Comparison of ENCODE assay signal across 14 cellular contexts in genomic region chr17:20991276-20992037, GRCh38.
"Had no signal": no experiment of that assay in that cellular context is flagged by ENCODE, and none has a peak within 500 bp of the region (broad histone marks: within the 10 kb centered on the region; RNA-seq: fewer than 3 reads in every experiment).

No MANE protein-coding gene starts in this region.

- H3K36me3 Mint-ChIP-seq: activated naive CD4-positive, alpha-beta T cell treated with anti-CD3 and anti-CD28 coated beads, Interleukin-2, amount 10 ng/mL, durations not matched to agents 7 days and 5 days had no signal

- DNase-seq: activated CD4-positive, alpha-beta T cell treated with anti-CD3 and anti-CD28 coated beads for 36 hours; activated CD4-positive, alpha-beta T cell treated with anti-CD3 and anti-CD28 coated beads, Interleukin-2, amount 50 U/mL, for 4 hours; activated CD8-positive, alpha-beta memory T cell treated with anti-CD3 and anti-CD28 coated beads, Interleukin-2, amount 50 U/mL, for 48 hours; activated naive CD4-positive, alpha-beta T cell treated with anti-CD3 and anti-CD28 coated beads, Interleukin-2, amount 10 ng/mL, durations not matched to agents 7 days and 5 days; activated T-cell treated with anti-CD3 and anti-CD28 coated beads, Interleukin-2, amount 50 U/mL, for 4 hours; amygdala; cortex of kidney; midbrain; stimulated activated CD4-positive, alpha-beta T cell treated with anti-CD3 and anti-CD28 coated beads, Interleukin-4, amount 100 ng/mL, for 4 hours had no signal

- H3K27ac Mint-ChIP-seq: activated CD4-positive, alpha-beta T cell treated with anti-CD3 and anti-CD28 coated beads for 36 hours; activated naive CD4-positive, alpha-beta T cell treated with anti-CD3 and anti-CD28 coated beads, Interleukin-2, amount 10 ng/mL, durations not matched to agents 7 days and 5 days; activated T-helper 2 cell treated with anti-CD3 and anti-CD28 coated beads, Interferon-gamma antibody, Interleukin-2, Interleukin-4, amounts not matched to agents 10 μg/mL and 5 μg/mL and 100 μg/mL, durations not matched to agents 14 hours and 24 hours and 36 hours; stimulated activated naive CD8-positive, alpha-beta T cell treated with anti-CD3 and anti-CD28 coated beads, Interleukin-15, Interleukin-2, amounts not matched to agents 100 ng/mL and 50 ng/mL, for 24 hours had no signal

- H3K4me3 ChIP-seq: tibial nerve had no signal

- H3K27me3 ChIP-seq: tibial nerve, vagina had no signal

- H3K36me3 ChIP-seq: tibial nerve, vagina had no signal

- H3K27me3 Mint-ChIP-seq: activated CD4-positive, alpha-beta T cell treated with anti-CD3 and anti-CD28 coated beads for 36 hours; stimulated activated naive CD8-positive, alpha-beta T cell treated with anti-CD3 and anti-CD28 coated beads, Interleukin-15, Interleukin-2, amounts not matched to agents 100 ng/mL and 50 ng/mL, for 24 hours had no signal

- H3K9me3 ChIP-seq: tibial nerve, vagina had no signal

- H3K27ac ChIP-seq: vagina had no signal

- ATAC-seq: activated CD4-positive, alpha-beta T cell treated with anti-CD3 and anti-CD28 coated beads for 36 hours; activated T-cell treated with anti-CD3 and anti-CD28 coated beads, Interleukin-2, amount 50 U/mL, for 4 hours had no signal

- H3K9me3 Mint-ChIP-seq: activated naive CD4-positive, alpha-beta T cell treated with anti-CD3 and anti-CD28 coated beads, Interleukin-2, amount 10 ng/mL, durations not matched to agents 7 days and 5 days; activated T-cell treated with anti-CD3 and anti-CD28 coated beads, Interleukin-2, amount 50 U/mL, for 4 hours; activated T-helper 2 cell treated with anti-CD3 and anti-CD28 coated beads, Interferon-gamma antibody, Interleukin-2, Interleukin-4, amounts not matched to agents 10 μg/mL and 5 μg/mL and 100 μg/mL, durations not matched to agents 14 hours and 24 hours and 36 hours; stimulated activated naive CD8-positive, alpha-beta T cell treated with anti-CD3 and anti-CD28 coated beads, Interleukin-15, Interleukin-2, amounts not matched to agents 100 ng/mL and 50 ng/mL, for 24 hours had no signal

- H3K4me3 Mint-ChIP-seq: activated CD4-positive, alpha-beta T cell treated with anti-CD3 and anti-CD28 coated beads for 36 hours; activated naive CD4-positive, alpha-beta T cell treated with anti-CD3 and anti-CD28 coated beads, Interleukin-2, amount 10 ng/mL, durations not matched to agents 7 days and 5 days; activated T-cell treated with anti-CD3 and anti-CD28 coated beads, Interleukin-2, amount 50 U/mL, for 4 hours; nephron; stimulated activated naive CD8-positive, alpha-beta T cell treated with anti-CD3 and anti-CD28 coated beads, Interleukin-15, Interleukin-2, amounts not matched to agents 100 ng/mL and 50 ng/mL, for 24 hours had no signal
